Comparison of ENCODE assay signal across 8 cellular contexts in the genomic region with DNA sequence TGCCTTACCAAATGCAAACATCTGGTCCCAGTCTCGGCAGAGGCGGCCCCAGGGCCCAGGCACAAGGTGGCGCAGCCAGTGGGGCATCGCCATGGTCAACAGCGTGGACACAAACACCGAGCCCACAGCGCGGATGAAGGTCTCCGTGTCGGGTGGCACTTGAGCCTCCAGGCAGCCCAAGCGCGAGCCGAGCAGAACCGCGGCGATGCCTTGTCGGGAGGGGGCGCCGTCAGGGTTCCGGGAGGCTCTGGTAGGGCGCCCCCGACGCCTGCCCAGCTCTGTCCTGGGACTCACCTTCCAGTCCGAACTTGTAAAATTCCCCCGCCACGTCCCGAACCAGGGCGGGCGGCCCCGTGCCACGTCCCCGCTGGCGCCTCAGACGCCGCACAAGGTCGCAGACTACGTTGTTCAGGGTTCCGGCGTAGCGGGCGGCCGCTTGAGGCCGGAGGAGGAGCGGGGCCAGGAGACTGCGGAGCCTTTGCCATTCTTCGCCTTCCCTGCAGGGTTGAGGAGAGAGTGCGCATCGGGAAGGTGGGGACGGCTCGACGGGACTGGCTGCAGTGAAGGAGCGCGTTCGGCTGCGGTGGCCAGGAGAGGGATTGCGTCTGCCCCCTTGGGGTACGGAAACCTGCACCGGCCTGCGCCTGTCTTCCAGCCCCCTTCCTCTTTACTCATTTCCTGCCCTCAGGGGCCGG. TPM values are rescaled to one million over a fixed set of nuclear protein-coding genes. Genes with fewer than 3 reads are reported as not detected.
DNase-seq lines count a peak whose midpoint lies in the region; ATAC-seq and TF ChIP-seq lines count a peak whose summit lies in the region.

No MANE protein-coding gene starts in this region.

- H3K4me3 ChIP-seq in SK-N-SH (ENCODE audit: low read depth in 2 of 2, low read length in 1 of 2): peak overlapping the region in 1 of 2 experiments; percentile 34; a peak in 2 of 4 replicates
- H3K4me3 ChIP-seq in astrocyte of the cerebellum (ENCODE audit: low read depth, low read length): peak overlapping the region; percentile 21

- CTCF ChIA-PET in SK-N-SH (lab: Yijun Ruan, JAX): interaction anchor here (0.9 to 1.3 kb wide), 4 partner anchors 9 to 551 kb away, joined by 3 to 5 read pairs (median 4); a partner anchor contains a TSS

- POLR2A ChIA-PET in SK-N-SH (lab: Yijun Ruan, JAX): interaction anchor here (1.4 kb wide), 1 partner anchor 20 kb away, joined by 5 read pairs; a partner anchor contains a TSS

- H3K9me3 ChIP-seq in SK-N-SH: no peaks in the 10 kb centered on the region

- no peak for TF ChIP-seq RAD21 in SK-N-SH (IDR thresholded peaks at IDR 0.05; ENCODE audit: low read length)

- TF ChIP-seq CTCF in SK-N-SH (IDR thresholded peaks at IDR 0.05) (peak; percentile 41), astrocyte of the cerebellum (IDR thresholded peaks at IDR 0.05; ENCODE audit: low read depth, low read length, missing control alignments) (peak; percentile 22)

- H3K4me2 ChIP-seq in SK-N-SH: peak overlapping the region; percentile 55; the same call in 1 of the 2 replicates

- peaks cover 3% of the 10 kb centered on the region for H3F3A ChIP-seq in SK-N-SH (replicated peaks; ENCODE audit: insufficient read depth)

- in situ Hi-C loops in astrocyte of the cerebellum (cut with HindIII; ENCODE audit: low sequenced_read_pairs): no loop called here

- H3K36me3 ChIP-seq in SK-N-SH (replicated peaks in 1 of 2; ENCODE audit: control insufficient read depth in 1 of 2, insufficient read depth in 2 of 2, low read length in 1 of 2): peaks cover 5 to 19% of the 10 kb centered on the region in 2 experiments

- no peaks in the 10 kb centered on the region for H4K20me1 ChIP-seq in SK-N-SH (ENCODE audit: insufficient read depth)

- ATAC-seq in HG02763 (IDR thresholded peaks at IDR 0.05; ENCODE audit: unreplicated experiment): peak; percentile 57

- peaks cover 0 to 24% of the 10 kb centered on the region in 2 experiments; a peak in 1 of 4 replicates for H3K4me1 ChIP-seq in SK-N-SH (ENCODE audit: control insufficient read depth in 1 of 2, insufficient read depth in 2 of 2, low read depth in 1 of 2, low read length in 1 of 2)

- 8% methylated on average over 22 of the region's 60 CpGs for WGBS in SK-N-SH (ENCODE audit: low lambda C conversion rate)

- no peak overlapping the region for H3K9ac ChIP-seq in SK-N-SH

- no peak for TF ChIP-seq EP300 in SK-N-SH (IDR thresholded peaks at IDR 0.05; ENCODE audit: borderline replicate concordance in 1 of 2, low read depth in 1 of 2, low read length in 1 of 2)

- no peak overlapping the region; the same call in 1 of the 2 replicates for H2AFZ ChIP-seq in SK-N-SH (ENCODE audit: low read depth)

- no peaks in the 10 kb centered on the region for H3K9me2 ChIP-seq in SK-N-SH

- DNase-seq in DMS79 treated with DMSO at 0.1 percent for 48 hours (lab: John Stamatoyannopoulos, UW) (peak; percentile 27), DMS79 (lab: John Stamatoyannopoulos, UW) (no peak), SK-N-SH (peak; percentile 81), astrocyte of the cerebellum (ENCODE audit: low read depth) (no peak), iris pigment epithelial cell (ENCODE audit: low read depth) (peak; percentile 44), cerebellum (ENCODE audit: low spot score) (no peak)
- DNase-seq in stimulated activated CD4-positive, alpha-beta T cell treated with anti-CD3 and anti-CD28 coated beads, Interleukin-4, amount 100 ng/mL, for 4 hours: peak; percentile 51 to 64

- no peaks in the 10 kb centered on the region; the same call in 1 of the 2 replicates for H3K27me3 ChIP-seq in SK-N-SH (ENCODE audit: insufficient read depth)

- H3K79me2 ChIP-seq in SK-N-SH (ENCODE audit: insufficient read depth): 0 out of 2 replicates have a peak, but pooled peaks cover 1% of the 10 kb centered on the region

- H3K27ac ChIP-seq in SK-N-SH (ENCODE audit: low read depth in 2 of 2, low read length in 1 of 2): no peak overlapping the region

TF ChIP-seq in SK-N-SH, 30 proteins besides CTCF, POLR2A, EP300 and RAD21:
- no peak for TF ChIP-seq YY1 (IDR thresholded peaks at IDR 0.05; ENCODE audit: low read depth)
- TF ChIP-seq CHD2 (IDR thresholded peaks at IDR 0.05; ENCODE audit: low read length, partially characterized antibody): no peak
- TF ChIP-seq, protein P1, sequence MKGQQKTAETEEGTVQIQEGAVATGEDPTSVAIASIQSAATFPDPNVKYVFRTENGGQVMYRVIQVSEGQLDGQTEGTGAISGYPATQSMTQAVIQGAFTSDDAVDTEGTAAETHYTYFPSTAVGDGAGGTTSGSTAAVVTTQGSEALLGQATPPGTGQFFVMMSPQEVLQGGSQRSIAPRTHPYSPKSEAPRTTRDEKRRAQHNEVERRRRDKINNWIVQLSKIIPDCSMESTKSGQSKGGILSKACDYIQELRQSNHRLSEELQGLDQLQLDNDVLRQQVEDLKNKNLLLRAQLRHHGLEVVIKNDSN (IDR thresholded peaks at IDR 0.05; ENCODE audit: borderline replicate concordance, low read depth): no peak
- TF ChIP-seq MXI1 (IDR thresholded peaks at IDR 0.05; ENCODE audit: low read depth, low read length): no peak
- no peak for TF ChIP-seq TCF12 (IDR thresholded peaks at IDR 0.05)
- TF ChIP-seq, protein P2, sequence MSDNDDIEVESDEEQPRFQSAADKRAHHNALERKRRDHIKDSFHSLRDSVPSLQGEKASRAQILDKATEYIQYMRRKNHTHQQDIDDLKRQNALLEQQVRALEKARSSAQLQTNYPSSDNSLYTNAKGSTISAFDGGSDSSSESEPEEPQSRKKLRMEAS (IDR thresholded peaks at IDR 0.05; ENCODE audit: low read depth): no peak
- TF ChIP-seq, protein P3, sequence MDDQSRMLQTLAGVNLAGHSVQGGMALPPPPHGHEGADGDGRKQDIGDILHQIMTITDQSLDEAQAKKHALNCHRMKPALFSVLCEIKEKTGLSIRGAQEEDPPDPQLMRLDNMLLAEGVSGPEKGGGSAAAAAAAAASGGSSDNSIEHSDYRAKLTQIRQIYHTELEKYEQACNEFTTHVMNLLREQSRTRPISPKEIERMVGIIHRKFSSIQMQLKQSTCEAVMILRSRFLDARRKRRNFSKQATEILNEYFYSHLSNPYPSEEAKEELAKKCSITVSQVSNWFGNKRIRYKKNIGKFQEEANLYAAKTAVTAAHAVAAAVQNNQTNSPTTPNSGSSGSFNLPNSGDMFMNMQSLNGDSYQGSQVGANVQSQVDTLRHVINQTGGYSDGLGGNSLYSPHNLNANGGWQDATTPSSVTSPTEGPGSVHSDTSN (IDR thresholded peaks at IDR 0.05): no peak
- TF ChIP-seq, protein P4, sequence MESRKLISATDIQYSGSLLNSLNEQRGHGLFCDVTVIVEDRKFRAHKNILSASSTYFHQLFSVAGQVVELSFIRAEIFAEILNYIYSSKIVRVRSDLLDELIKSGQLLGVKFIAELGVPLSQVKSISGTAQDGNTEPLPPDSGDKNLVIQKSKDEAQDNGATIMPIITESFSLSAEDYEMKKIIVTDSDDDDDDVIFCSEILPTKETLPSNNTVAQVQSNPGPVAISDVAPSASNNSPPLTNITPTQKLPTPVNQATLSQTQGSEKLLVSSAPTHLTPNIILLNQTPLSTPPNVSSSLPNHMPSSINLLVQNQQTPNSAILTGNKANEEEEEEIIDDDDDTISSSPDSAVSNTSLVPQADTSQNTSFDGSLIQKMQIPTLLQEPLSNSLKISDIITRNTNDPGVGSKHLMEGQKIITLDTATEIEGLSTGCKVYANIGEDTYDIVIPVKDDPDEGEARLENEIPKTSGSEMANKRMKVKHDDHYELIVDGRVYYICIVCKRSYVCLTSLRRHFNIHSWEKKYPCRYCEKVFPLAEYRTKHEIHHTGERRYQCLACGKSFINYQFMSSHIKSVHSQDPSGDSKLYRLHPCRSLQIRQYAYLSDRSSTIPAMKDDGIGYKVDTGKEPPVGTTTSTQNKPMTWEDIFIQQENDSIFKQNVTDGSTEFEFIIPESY (IDR thresholded peaks at IDR 0.05; ENCODE audit: borderline replicate concordance, low read depth): no peak
- TF ChIP-seq TAF1 (IDR thresholded peaks at IDR 0.05; ENCODE audit: borderline replicate concordance, low read depth, low read length): no peak
- no peak for TF ChIP-seq FOSL2 (IDR thresholded peaks at IDR 0.05; ENCODE audit: borderline replicate concordance, low read depth)
- no peak for TF ChIP-seq TEAD4 (IDR thresholded peaks at IDR 0.05; ENCODE audit: borderline replicate concordance, insufficient read depth)
- TF ChIP-seq FOXM1 (IDR thresholded peaks at IDR 0.05; ENCODE audit: low read depth): no peak
- no peak for TF ChIP-seq FOXJ3 (CRISPR knock-in tag; IDR thresholded peaks at IDR 0.05)

RNA-seq across cellular contexts. Expression of a gene that starts 1.7 kb away (rescaled TPM):
- 1.7 and 2.3 TPM in 2 replicates for polyA plus RNA-seq in SK-N-SH (2012; rRNA removed)
- 0.41 and 0.59 TPM in 2 replicates for polyA plus RNA-seq in SK-N-SH (2012; cell fraction: cytosol; rRNA removed)
- 19.4 TPM in 2 replicates for polyA plus RNA-seq in SK-N-SH (2012; cell fraction: nucleus; rRNA removed)
- total RNA-seq in cerebellum: 1.2 TPM

RNA-seq across cellular contexts. Expression of a gene that starts 6.8 kb away (rescaled TPM):
- 28.0 and 33.2 TPM in 2 replicates for polyA plus RNA-seq in SK-N-SH (2012; rRNA removed)
- polyA plus RNA-seq in SK-N-SH (2012; cell fraction: cytosol; rRNA removed): 21.1 and 21.7 TPM in 2 replicates
- polyA plus RNA-seq in SK-N-SH (2012; cell fraction: nucleus; rRNA removed): 65.6 and 65.7 TPM in 2 replicates
- 2.9 TPM for total RNA-seq in cerebellum

RNA-seq across cellular contexts. Expression of a gene that starts 7.3 kb away (rescaled TPM):
- polyA plus RNA-seq in SK-N-SH (2012; rRNA removed): 10.3 and 10.8 TPM in 2 replicates
- 10.6 and 11.1 TPM in 2 replicates for polyA plus RNA-seq in SK-N-SH (2012; cell fraction: cytosol; rRNA removed)
- polyA plus RNA-seq in SK-N-SH (2012; cell fraction: nucleus; rRNA removed): 12.7 and 13.1 TPM in 2 replicates
- 3.7 TPM for total RNA-seq in cerebellum

RNA-seq across cellular contexts. Expression of a gene that starts 10.2 kb away (rescaled TPM):
- 21.2 and 24.2 TPM in 2 replicates for polyA plus RNA-seq in SK-N-SH (2012; rRNA removed)
- 11.5 and 17.1 TPM in 2 replicates for polyA plus RNA-seq in SK-N-SH (2012; cell fraction: cytosol; rRNA removed)
- polyA plus RNA-seq in SK-N-SH (2012; cell fraction: nucleus; rRNA removed): 37.4 and 43.9 TPM in 2 replicates
- 12.2 TPM for total RNA-seq in cerebellum

RNA-seq across cellular contexts. Expression of a gene that starts 13.0 kb away (rescaled TPM):
- polyA plus RNA-seq in SK-N-SH (2012; rRNA removed): 324 and 395 TPM in 2 replicates
- 245 and 311 TPM in 2 replicates for polyA plus RNA-seq in SK-N-SH (2012; cell fraction: cytosol; rRNA removed)
- polyA plus RNA-seq in SK-N-SH (2012; cell fraction: nucleus; rRNA removed): 189 and 210 TPM in 2 replicates
- total RNA-seq in cerebellum: 48.5 TPM

Comparison
In these comparisons a context has a peak if more than half of its experiments do, and no peak if none do; other contexts are left out.
1. DNase-seq: peak in DMS79 treated with DMSO at 0.1 percent for 48 hours (single experiment), SK-N-SH (single experiment), iris pigment epithelial cell (single experiment) and stimulated activated CD4-positive, alpha-beta T cell treated with anti-CD3 and anti-CD28 coated beads, Interleukin-4, amount 100 ng/mL, for 4 hours (2 of 2); none in DMS79 (single experiment), astrocyte of the cerebellum (single experiment) and cerebellum (single experiment).